ENCODE assay signal across 22 cellular contexts in genomic region chr3:197025736-197026480, GRCh38. TPM values are rescaled to one million over a fixed set of nuclear protein-coding genes. Genes with fewer than 3 reads are reported as not detected.
DNase-seq lines count a peak whose midpoint lies in the region; ATAC-seq and TF ChIP-seq lines count a peak whose summit lies in the region.
"Had no signal": no experiment of that assay in that cellular context is flagged by ENCODE, and none has a peak within 500 bp of the region (broad histone marks: within the 10 kb centered on the region; RNA-seq: fewer than 3 reads in every experiment).

No MANE protein-coding gene starts in this region.

- H3K4me3 Mint-ChIP-seq in natural killer cell: peak overlapping the region; percentile 21
- no peak overlapping the region for H3K4me3 Mint-ChIP-seq in natural killer cell treated with Interleukin-12 subunit alpha and Interleukin-12 subunit beta and Interleukin-15 and Interleukin-18, amount 100 ng/mL, for 72 hours
- H3K4me3 Mint-ChIP-seq in activated T-helper 1 cell treated with anti-CD3 and anti-CD28 coated beads, Interleukin-12 subunit alpha, Interleukin-12 subunit beta, Interleukin-2, Interleukin-4 antibody, amounts not matched to agents 30 ng/mL and 10 ng/mL and 1 ng/mL, durations not matched to agents 14 hours and 24 hours and 36 hours: peak overlapping the region; percentile 11
- H3K4me3 Mint-ChIP-seq: neural crest cell; stimulated activated naive CD8-positive, alpha-beta T cell treated with anti-CD3 and anti-CD28 coated beads, Interleukin-15, amount 100 ng/mL, for 72 hours had no signal

- H3K4me1 Mint-ChIP-seq in natural killer cell: peaks cover 14 to 42% of the 10 kb centered on the region in 2 donors
- H3K4me1 Mint-ChIP-seq in natural killer cell treated with Interleukin-12 subunit alpha and Interleukin-12 subunit beta and Interleukin-15 and Interleukin-18, amount 100 ng/mL, for 72 hours (ENCODE audit: low read depth in 2 of 2): peaks cover 5 to 22% of the 10 kb centered on the region in 2 donors
- H3K4me1 Mint-ChIP-seq in activated T-helper 1 cell treated with anti-CD3 and anti-CD28 coated beads, Interleukin-12 subunit alpha, Interleukin-12 subunit beta, Interleukin-2, Interleukin-4 antibody, amounts not matched to agents 30 ng/mL and 10 ng/mL and 1 ng/mL, durations not matched to agents 14 hours and 24 hours and 36 hours (ENCODE audit: low read depth): peaks cover 6% of the 10 kb centered on the region

- H3K4me3 ChIP-seq in tibial artery: no peak overlapping the region
- H3K4me3 ChIP-seq: dorsolateral prefrontal cortex, thyroid gland had no signal

- ATAC-seq in natural killer cell: no peak
- ATAC-seq in natural killer cell treated with Interleukin-12 subunit alpha and Interleukin-12 subunit beta and Interleukin-15 and Interleukin-18, amount 100 ng/mL, for 72 hours: no peak
- no peak for ATAC-seq in left lobe of liver
- ATAC-seq: activated CD4-positive, CD25-positive, alpha-beta regulatory T cell treated with anti-CD3 and anti-CD28 coated beads, Interleukin-2, amount 50 U/mL, for 24 hours; HCT116; stimulated activated naive CD8-positive, alpha-beta T cell treated with anti-CD3 and anti-CD28 coated beads, Interleukin-15, amount 100 ng/mL, for 72 hours had no signal

- peaks cover 0 to 79% of the 10 kb centered on the region in 2 donors for H3K27me3 ChIP-seq in tibial artery
- H3K27me3 ChIP-seq: dorsolateral prefrontal cortex, thyroid gland had no signal

- H3K27ac ChIP-seq in tibial artery: no peak overlapping the region
- H3K27ac ChIP-seq: C4-2B, thyroid gland had no signal

- no peaks in the 10 kb centered on the region for H3K9me3 ChIP-seq in tibial artery
- H3K9me3 ChIP-seq: thyroid gland had no signal

- intact Hi-C loops in natural killer cell (cut with micrococcal nuclease) (loop anchor here (5.0 kb wide), 1 partner anchor 189 kb away; no protein-coding TSS in a partner anchor), tibial artery (cut with DNase I; ENCODE audit: low total_unique reads) (no loop called here)
- intact Hi-C loops in activated T-helper 1 cell treated with anti-CD3 and anti-CD28 coated beads, Interleukin-12 subunit alpha, Interleukin-12 subunit beta, Interleukin-2, Interleukin-4 antibody, amounts not matched to agents 30 ng/mL and 10 ng/mL and 1 ng/mL, durations not matched to agents 14 hours and 24 hours and 36 hours (cut with micrococcal nuclease): no loop called here

- peaks cover 0 to 39% (median 17%) of the 10 kb centered on the region in 4 donors for H3K4me1 ChIP-seq in tibial artery

- H3K36me3 Mint-ChIP-seq in natural killer cell: no peaks in the 10 kb centered on the region
- H3K36me3 Mint-ChIP-seq in natural killer cell treated with Interleukin-12 subunit alpha and Interleukin-12 subunit beta and Interleukin-15 and Interleukin-18, amount 100 ng/mL, for 72 hours: no peaks in the 10 kb centered on the region
- no peaks in the 10 kb centered on the region for H3K36me3 Mint-ChIP-seq in activated T-helper 1 cell treated with anti-CD3 and anti-CD28 coated beads, Interleukin-12 subunit alpha, Interleukin-12 subunit beta, Interleukin-2, Interleukin-4 antibody, amounts not matched to agents 30 ng/mL and 10 ng/mL and 1 ng/mL, durations not matched to agents 14 hours and 24 hours and 36 hours (ENCODE audit: low read depth)

- H3K36me3 ChIP-seq in tibial artery: peaks cover 0 to 4% (median 0%) of the 10 kb centered on the region in 3 donors
- H3K36me3 ChIP-seq: thyroid gland had no signal

- H3K9me3 Mint-ChIP-seq in natural killer cell: no peaks in the 10 kb centered on the region
- H3K9me3 Mint-ChIP-seq in natural killer cell treated with Interleukin-12 subunit alpha and Interleukin-12 subunit beta and Interleukin-15 and Interleukin-18, amount 100 ng/mL, for 72 hours: no peaks in the 10 kb centered on the region
- no peaks in the 10 kb centered on the region for H3K9me3 Mint-ChIP-seq in activated T-helper 1 cell treated with anti-CD3 and anti-CD28 coated beads, Interleukin-12 subunit alpha, Interleukin-12 subunit beta, Interleukin-2, Interleukin-4 antibody, amounts not matched to agents 30 ng/mL and 10 ng/mL and 1 ng/mL, durations not matched to agents 14 hours and 24 hours and 36 hours
- H3K9me3 Mint-ChIP-seq: neural crest cell; stimulated activated naive CD8-positive, alpha-beta T cell treated with anti-CD3 and anti-CD28 coated beads, Interleukin-15, amount 100 ng/mL, for 72 hours had no signal

- H3K27me3 Mint-ChIP-seq in natural killer cell (ENCODE audit: low read depth in 2 of 2): peaks cover 0 to 4% of the 10 kb centered on the region in 2 donors
- peaks cover 0 to 3% of the 10 kb centered on the region in 2 donors for H3K27me3 Mint-ChIP-seq in natural killer cell treated with Interleukin-12 subunit alpha and Interleukin-12 subunit beta and Interleukin-15 and Interleukin-18, amount 100 ng/mL, for 72 hours
- H3K27me3 Mint-ChIP-seq in activated T-helper 1 cell treated with anti-CD3 and anti-CD28 coated beads, Interleukin-12 subunit alpha, Interleukin-12 subunit beta, Interleukin-2, Interleukin-4 antibody, amounts not matched to agents 30 ng/mL and 10 ng/mL and 1 ng/mL, durations not matched to agents 14 hours and 24 hours and 36 hours (ENCODE audit: insufficient read depth): peaks cover 10% of the 10 kb centered on the region

- H3K27ac Mint-ChIP-seq in natural killer cell: no peak overlapping the region
- no peak overlapping the region for H3K27ac Mint-ChIP-seq in natural killer cell treated with Interleukin-12 subunit alpha and Interleukin-12 subunit beta and Interleukin-15 and Interleukin-18, amount 100 ng/mL, for 72 hours
- no peak overlapping the region for H3K27ac Mint-ChIP-seq in activated T-helper 1 cell treated with anti-CD3 and anti-CD28 coated beads, Interleukin-12 subunit alpha, Interleukin-12 subunit beta, Interleukin-2, Interleukin-4 antibody, amounts not matched to agents 30 ng/mL and 10 ng/mL and 1 ng/mL, durations not matched to agents 14 hours and 24 hours and 36 hours
- H3K27ac Mint-ChIP-seq: stimulated activated naive CD8-positive, alpha-beta T cell treated with anti-CD3 and anti-CD28 coated beads, Interleukin-15, amount 100 ng/mL, for 72 hours had no signal

- TF ChIP-seq CTCF in natural killer cell (IDR thresholded peaks at IDR 0.05) (no peak), tibial artery (IDR thresholded peaks at IDR 0.05) (no peak)

- no peak for DNase-seq in natural killer cell
- DNase-seq in natural killer cell treated with Interleukin-12 subunit alpha and Interleukin-12 subunit beta and Interleukin-15 and Interleukin-18, amount 100 ng/mL, for 72 hours (ENCODE audit: low spot score): no peak
- no peak for DNase-seq in activated T-helper 1 cell treated with anti-CD3 and anti-CD28 coated beads, Interleukin-12 subunit alpha, Interleukin-12 subunit beta, Interleukin-2, Interleukin-4 antibody, amounts not matched to agents 30 ng/mL and 10 ng/mL and 1 ng/mL, durations not matched to agents 14 hours and 24 hours and 36 hours (ENCODE audit: low spot score)
- DNase-seq in left lobe of liver (ENCODE audit: low spot score): peak; percentile 39
- no peak for DNase-seq in tibial artery
- DNase-seq in putamen (ENCODE audit: low spot score): no peak
- no peak for DNase-seq in activated CD4-positive, alpha-beta T cell treated with anti-CD3 and anti-CD28 coated beads, Interleukin-2, amount 50 U/mL, for 48 hours
- DNase-seq in COLO668 (lab: John Stamatoyannopoulos, UW; ENCODE audit: unreplicated experiment): no peak
- DNase-seq: ACHN; activated naive CD4-positive, alpha-beta T cell; cerebellar nuclear complex; DND-41; KBM-7; NCI-H2029; NCI-H748 treated with DMSO at 0.1 percent for 48 hours; stimulated activated naive CD8-positive, alpha-beta T cell treated with anti-CD3 and anti-CD28 coated beads, Interleukin-15, amount 100 ng/mL, for 72 hours; thyroid gland had no signal

RNA-seq across cellular contexts. Expression of gene MELTF, which starts 3.7 kb away (rescaled TPM):
- total RNA-seq in natural killer cell (1 to 10 TPM; 2.4 to 4.3 (median 4.0) TPM), left lobe of liver (0.70 TPM)
- 1 to 10 TPM; 2.1 to 3.7 TPM for total RNA-seq in natural killer cell treated with Interleukin-12 subunit alpha and Interleukin-12 subunit beta and Interleukin-15 and Interleukin-18, amount 100 ng/mL, for 72 hours
- 3.9 and 6.4 TPM in 2 replicates for total RNA-seq in activated T-helper 1 cell treated with anti-CD3 and anti-CD28 coated beads, Interleukin-12 subunit alpha, Interleukin-12 subunit beta, Interleukin-2, Interleukin-4 antibody, amounts not matched to agents 30 ng/mL and 10 ng/mL and 1 ng/mL, durations not matched to agents 14 hours and 24 hours and 36 hours

RNA-seq across cellular contexts. Expression of gene PIGZ, which starts 57.3 kb away (rescaled TPM):
- total RNA-seq in natural killer cell (1 to 10 TPM; 2.2 to 2.3 (median 2.2) TPM), left lobe of liver (3.8 TPM)
- 1 to 10 TPM; 1.4 to 1.5 TPM for total RNA-seq in natural killer cell treated with Interleukin-12 subunit alpha and Interleukin-12 subunit beta and Interleukin-15 and Interleukin-18, amount 100 ng/mL, for 72 hours
- 1.2 and 1.7 TPM in 2 replicates for total RNA-seq in activated T-helper 1 cell treated with anti-CD3 and anti-CD28 coated beads, Interleukin-12 subunit alpha, Interleukin-12 subunit beta, Interleukin-2, Interleukin-4 antibody, amounts not matched to agents 30 ng/mL and 10 ng/mL and 1 ng/mL, durations not matched to agents 14 hours and 24 hours and 36 hours
